Comparison of ENCODE assay signal across 14 cellular contexts in the genomic region with DNA sequence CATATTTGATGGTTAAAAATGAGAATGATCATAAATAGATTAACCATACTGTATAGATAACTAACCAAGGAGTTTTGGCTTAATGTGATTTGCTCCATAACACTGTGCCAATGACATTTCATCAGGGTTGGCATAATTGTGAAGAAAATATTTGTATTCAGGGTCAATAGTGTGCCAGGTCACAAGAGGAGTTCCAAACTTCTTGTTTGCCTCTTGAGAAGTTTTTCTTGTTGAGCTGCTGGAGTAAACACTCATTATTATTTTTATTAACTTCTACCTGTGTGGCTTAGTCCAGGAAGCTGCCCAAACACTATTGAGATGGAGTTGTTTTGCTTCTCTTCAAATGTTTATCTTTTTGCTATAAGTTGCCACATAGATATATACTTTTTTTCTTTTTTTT. TPM values are rescaled to one million over a fixed set of nuclear protein-coding genes. Genes with fewer than 3 reads are reported as not detected.
DNase-seq lines count a peak whose midpoint lies in the region; ATAC-seq, FAIRE-seq and TF ChIP-seq lines count a peak whose summit lies in the region.
"Had no signal": no experiment of that assay in that cellular context is flagged by ENCODE, and none has a peak within 500 bp of the region (broad histone marks: within the 10 kb centered on the region; RNA-seq: fewer than 3 reads in every experiment).

No MANE protein-coding gene starts in this region.

- H3K9ac ChIP-seq in kidney (ENCODE audit: low read length in 2 of 2) = peak overlapping the region in 1 of 2 donors; percentile 15
- H3K9ac ChIP-seq: neural progenitor cell had no signal

- TF ChIP-seq EP300 in sigmoid colon (IDR thresholded peaks at IDR 0.05) = no peak

- H3K4me3 ChIP-seq in sigmoid colon (no peak overlapping the region), kidney (ENCODE audit: low read length in 2 of 2) (no peak overlapping the region)
- H3K4me3 ChIP-seq: neural progenitor cell had no signal

- peaks cover 60% of the 10 kb centered on the region for H3K4me1 Mint-ChIP-seq in activated CD4-positive, alpha-beta T cell treated with anti-CD3 and anti-CD28 coated beads, Interleukin-2, amount 10 ng/mL, durations not matched to agents 24 days and 14 days
- H3K4me1 Mint-ChIP-seq in T-helper 17 cell = peaks cover 63% of the 10 kb centered on the region

- H3K27me3 Mint-ChIP-seq in activated CD4-positive, alpha-beta T cell treated with anti-CD3 and anti-CD28 coated beads, Interleukin-2, amount 10 ng/mL, durations not matched to agents 24 days and 14 days = no peaks in the 10 kb centered on the region
- H3K27me3 Mint-ChIP-seq in T-helper 17 cell = no peaks in the 10 kb centered on the region

- intact Hi-C loops in activated CD4-positive, alpha-beta T cell treated with anti-CD3 and anti-CD28 coated beads, Interleukin-2, amount 10 ng/mL, durations not matched to agents 24 days and 14 days (cut with micrococcal nuclease) = no loop called here
- intact Hi-C loops in sigmoid colon (cut with DNase I) = no loop called here
- intact Hi-C loops in kidney (cut with DNase I) = no loop called here

- DNase-seq in activated CD4-positive, alpha-beta T cell treated with anti-CD3 and anti-CD28 coated beads, Interleukin-2, amount 10 ng/mL, durations not matched to agents 24 days and 14 days = no peak
- no peak for DNase-seq in activated CD4-positive, alpha-beta T cell treated with anti-CD3 and anti-CD28 coated beads for 48 hours
- no peak for DNase-seq in T-helper 17 cell
- no peak for DNase-seq in epithelial cell of prostate (ENCODE audit: low read depth, low spot score)
- DNase-seq in sigmoid colon = no peak
- no peak for DNase-seq in activated CD4-positive, CD25-positive, alpha-beta regulatory T cell treated with anti-CD3 and anti-CD28 coated beads, Interleukin-2, amount 50 U/mL, for 72 hours
- no peak for DNase-seq in kidney
- DNase-seq: Calu3, dermis blood vessel endothelial cell, NCI-H1048, NCI-H345 had no signal

- H3K27ac ChIP-seq in epithelial cell of prostate = peak overlapping the region; percentile 98
- peak overlapping the region; percentile 98 to 100 (median 100) for H3K27ac ChIP-seq in sigmoid colon
- no peak overlapping the region for H3K27ac ChIP-seq in kidney (ENCODE audit: low read depth in 2 of 2, low read length in 2 of 2)
- H3K27ac ChIP-seq: neural progenitor cell had no signal

- H3K36me3 ChIP-seq in sigmoid colon (peaks cover 0 to 7% (median 4%) of the 10 kb centered on the region in 4 donors), kidney (ENCODE audit: control insufficient read depth in 1 of 2, insufficient read depth in 2 of 2, low read length in 2 of 2) (peaks cover 2 to 5% of the 10 kb centered on the region in 2 donors)
- H3K36me3 ChIP-seq: neural progenitor cell had no signal

- no peak for FAIRE-seq in kidney (lab: Jason Lieb, UNC)
- FAIRE-seq: A204.1 had no signal

- H3K36me3 Mint-ChIP-seq in activated CD4-positive, alpha-beta T cell treated with anti-CD3 and anti-CD28 coated beads, Interleukin-2, amount 10 ng/mL, durations not matched to agents 24 days and 14 days (ENCODE audit: low read depth) = peaks cover 35% of the 10 kb centered on the region
- H3K36me3 Mint-ChIP-seq in T-helper 17 cell (ENCODE audit: low read depth) = peaks cover 12% of the 10 kb centered on the region

- ATAC-seq in T-helper 17 cell = no peak
- ATAC-seq in HG02798 (IDR thresholded peaks at IDR 0.05; ENCODE audit: poor library complexity, unreplicated experiment) = no peak

- H3K9me3 ChIP-seq in T-helper 17 cell (ENCODE audit: control insufficient read depth, low read length, poor library complexity, severe bottlenecking) = no peaks in the 10 kb centered on the region
- no peaks in the 10 kb centered on the region for H3K9me3 ChIP-seq in sigmoid colon
- no peaks in the 10 kb centered on the region for H3K9me3 ChIP-seq in kidney (ENCODE audit: control insufficient read depth in 1 of 2, low read length in 2 of 2)

- H3K27ac Mint-ChIP-seq in activated CD4-positive, alpha-beta T cell treated with anti-CD3 and anti-CD28 coated beads, Interleukin-2, amount 10 ng/mL, durations not matched to agents 24 days and 14 days = peak overlapping the region; percentile 99
- peak overlapping the region; percentile 97 for H3K27ac Mint-ChIP-seq in T-helper 17 cell
- H3K27ac Mint-ChIP-seq: neural progenitor cell had no signal

- no peaks in the 10 kb centered on the region for H3K9me3 Mint-ChIP-seq in activated CD4-positive, alpha-beta T cell treated with anti-CD3 and anti-CD28 coated beads, Interleukin-2, amount 10 ng/mL, durations not matched to agents 24 days and 14 days
- H3K9me3 Mint-ChIP-seq: neural progenitor cell had no signal

- H3K4me3 Mint-ChIP-seq in activated CD4-positive, alpha-beta T cell treated with anti-CD3 and anti-CD28 coated beads, Interleukin-2, amount 10 ng/mL, durations not matched to agents 24 days and 14 days = no peak overlapping the region
- no peak overlapping the region for H3K4me3 Mint-ChIP-seq in T-helper 17 cell
- H3K4me3 Mint-ChIP-seq: neural progenitor cell had no signal

- H3K27me3 ChIP-seq in sigmoid colon = no peaks in the 10 kb centered on the region
- H3K27me3 ChIP-seq: neural progenitor cell had no signal

- H3K4me1 ChIP-seq in sigmoid colon = peaks cover 0 to 100% (median 96%) of the 10 kb centered on the region in 4 donors
- peaks cover 26 to 27% of the 10 kb centered on the region in 2 donors for H3K4me1 ChIP-seq in kidney (ENCODE audit: control insufficient read depth in 1 of 2, insufficient read depth in 1 of 2, low read depth in 1 of 2, low read length in 2 of 2)

- no peak for TF ChIP-seq CTCF in sigmoid colon (IDR thresholded peaks at IDR 0.05)
- TF ChIP-seq CTCF in kidney (IDR thresholded peaks at IDR 0.05; ENCODE audit: borderline replicate concordance, extremely low read depth, insufficient read depth) = no peak

- TF ChIP-seq POLR2A in sigmoid colon (IDR thresholded peaks at IDR 0.05) = no peak

RNA-seq across cellular contexts. Expression of a gene that starts 7.5 kb away (rescaled TPM):
- 170 and 177 TPM in 2 replicates for total RNA-seq in activated CD4-positive, alpha-beta T cell treated with anti-CD3 and anti-CD28 coated beads, Interleukin-2, amount 10 ng/mL, durations not matched to agents 24 days and 14 days
- 100 to 1,000 TPM; 173 to 175 TPM for total RNA-seq in T-helper 17 cell
- 100 to 1,000 TPM; 104 to 226 (median 129) TPM for total RNA-seq in sigmoid colon
- 10 to 100 TPM; 31.8 to 60.9 (median 57.1) TPM for polyA plus RNA-seq in sigmoid colon
- 78.7 TPM for total RNA-seq in kidney
- 47.5 TPM for polyA plus RNA-seq in kidney (ENCODE audit: insufficient read depth, low read depth, low replicate concordance)

RNA-seq across cellular contexts. Expression of a gene that starts 14.1 kb away (rescaled TPM):
- 71.2 and 72.4 TPM in 2 replicates for total RNA-seq in activated CD4-positive, alpha-beta T cell treated with anti-CD3 and anti-CD28 coated beads, Interleukin-2, amount 10 ng/mL, durations not matched to agents 24 days and 14 days
- 10 to 100 TPM; 35.0 to 37.8 TPM for total RNA-seq in T-helper 17 cell
- total RNA-seq in sigmoid colon = 100 to 1,000 TPM; 108 to 177 (median 129) TPM
- 100 to 1,000 TPM in 1 of 3 donors, 10 to 100 TPM in 2; 75.1 to 102 (median 80.9) TPM for polyA plus RNA-seq in sigmoid colon
- total RNA-seq in kidney = 58.4 TPM
- polyA plus RNA-seq in kidney (ENCODE audit: insufficient read depth, low read depth, low replicate concordance) = 102 TPM

RNA-seq across cellular contexts. Expression of a gene that starts 38.4 kb away (rescaled TPM):
- total RNA-seq in activated CD4-positive, alpha-beta T cell treated with anti-CD3 and anti-CD28 coated beads, Interleukin-2, amount 10 ng/mL, durations not matched to agents 24 days and 14 days = 0.12 TPM in 2 replicates
- total RNA-seq in T-helper 17 cell (under 1 TPM in 1 of 2 donors, not detected in 1; 0.25 TPM), sigmoid colon (10 to 100 TPM in 1 of 4 donors, 1 to 10 TPM in 3; 1.8 to 13.0 (median 4.3) TPM), kidney (6.4 TPM)
- polyA plus RNA-seq in sigmoid colon (1 to 10 TPM in 2 of 3 donors, under 1 TPM in 1; 0.60 to 3.2 (median 2.4) TPM), kidney (ENCODE audit: insufficient read depth, low read depth, low replicate concordance) (0.90 TPM)
- total RNA-seq: Calu3 had no signal

Comparison
In these comparisons a context has a peak if more than half of its experiments do, and no peak if none do; other contexts are left out.
1. H3K27ac ChIP-seq: peak in epithelial cell of prostate (single experiment) and sigmoid colon (4 of 4); none in kidney (0 of 2).